Comparison of ENCODE assay signal across 10 cellular contexts in genomic region chr13:46176756-46177155, GRCh38. TPM values are rescaled to one million over a fixed set of nuclear protein-coding genes. Genes with fewer than 3 reads are reported as not detected.
DNase-seq lines count a peak whose midpoint lies in the region; ATAC-seq, FAIRE-seq and TF ChIP-seq lines count a peak whose summit lies in the region.
"Had no signal": no experiment of that assay in that cellular context is flagged by ENCODE, and none has a peak within 500 bp of the region (broad histone marks: within the 10 kb centered on the region; RNA-seq: fewer than 3 reads in every experiment).

No MANE protein-coding gene starts in this region.

- no peak overlapping the region for H2BK120ac ChIP-seq in H1 (replicated peaks; ENCODE audit: low read depth, low read length)

- POLR2A ChIA-PET in CD4-positive, alpha-beta memory T cell (lab: Charles Lee; ENCODE audit: partially characterized antibody), result interaction anchor here (0.7 to 16.8 kb wide), 11 partner anchors 7 to 120 kb away, joined by 3 to 288 read pairs (median 5); partner anchors contain the start of gene LRRC63
- POLR2A ChIA-PET in H1 (lab: Charles Lee; ENCODE audit: partially characterized antibody), result no interaction called here

- no peak for TF ChIP-seq EP300 in H1 (IDR thresholded peaks at IDR 0.05; ENCODE audit: borderline replicate concordance in 1 of 2, low read depth in 2 of 2, low read length in 2 of 2)

- H3K79me2 ChIP-seq in Karpas-422 (ENCODE audit: low read length), result peaks cover 100% of the 10 kb centered on the region
- no peaks in the 10 kb centered on the region for H3K79me2 ChIP-seq in H1 (ENCODE audit: control insufficient read depth in 1 of 2, insufficient read depth in 2 of 2, low read length in 2 of 2)

- H3K4me3 Mint-ChIP-seq in CD4-positive, alpha-beta memory T cell, result peak overlapping the region; percentile 75 to 98 (median 87)

- H2AFZ ChIP-seq in Karpas-422 (ENCODE audit: low read length) (no peak overlapping the region), H1 (ENCODE audit: low read length) (no peak overlapping the region)

- H4K91ac ChIP-seq in H1 (replicated peaks; ENCODE audit: insufficient read length, low read length), result no peak overlapping the region

- no peak for TF ChIP-seq POLR2A in H1 (IDR thresholded peaks at IDR 0.05; ENCODE audit: control extremely low read depth in 1 of 2, low read depth in 2 of 2, low read length in 2 of 2)

- H3K14ac ChIP-seq in H1 (ENCODE audit: insufficient read length), result no peak overlapping the region

- no peak overlapping the region for H4K8ac ChIP-seq in H1 (ENCODE audit: extremely low read depth, insufficient read depth, low read length)

- no peaks in the 10 kb centered on the region for H3K9me3 ChIP-seq in CD4-positive, alpha-beta memory T cell (ENCODE audit: control insufficient read depth in 1 of 2, low read length in 2 of 2)
- H3K9me3 ChIP-seq in Karpas-422 (ENCODE audit: low read length) (no peaks in the 10 kb centered on the region), H1 (ENCODE audit: insufficient read depth in 2 of 2, low read depth in 1 of 2, low read length in 1 of 2) (no peaks in the 10 kb centered on the region)
- H3K9me3 ChIP-seq: tibial artery had no signal

- H3K4me1 Mint-ChIP-seq in CD4-positive, alpha-beta memory T cell, result peaks cover 50 to 85% (median 59%) of the 10 kb centered on the region in 4 donors

- H2BK15ac ChIP-seq in H1 (ENCODE audit: low read length), result no peak overlapping the region

- ATAC-seq in GM21423 (IDR thresholded peaks at IDR 0.05; ENCODE audit: unreplicated experiment), result peak; percentile 49
- ATAC-seq in HG02970 (IDR thresholded peaks at IDR 0.05; ENCODE audit: low FRiP score, unreplicated experiment), result no peak

- H3K4me1 ChIP-seq in CD4-positive, alpha-beta memory T cell (ENCODE audit: insufficient read depth, low read length), result peaks cover 76% of the 10 kb centered on the region
- H3K4me1 ChIP-seq in Karpas-422 (ENCODE audit: low read length), result peaks cover 85% of the 10 kb centered on the region
- H3K4me1 ChIP-seq in H1 (replicated peaks in 1 of 4; ENCODE audit: control insufficient read depth in 3 of 4, insufficient read depth in 4 of 4, low read length in 3 of 4), result no peaks in the 10 kb centered on the region
- H3K4me1 ChIP-seq: tibial artery had no signal

- no peaks in the 10 kb centered on the region for H3K36me3 ChIP-seq in CD4-positive, alpha-beta memory T cell (ENCODE audit: insufficient read depth, low read length)
- peaks cover 52% of the 10 kb centered on the region; the same call in 1 of the 2 replicates for H3K36me3 ChIP-seq in Karpas-422 (ENCODE audit: insufficient read depth, low read length)
- H3K36me3 ChIP-seq in H1 (ENCODE audit: control insufficient read depth in 2 of 4, insufficient read depth in 4 of 4, low read length in 3 of 4), result no peaks in the 10 kb centered on the region
- H3K36me3 ChIP-seq: tibial artery had no signal

- no peak for TF ChIP-seq RAD21 in H1 (IDR thresholded peaks at IDR 0.05 in 1 of 2, conservative IDR thresholded peaks at IDR 0.05 in 1 of 2; ENCODE audit: low read depth in 2 of 2, low read length in 2 of 2)

- no peak for TF ChIP-seq CTCF in H1 (IDR thresholded peaks at IDR 0.05; ENCODE audit: control extremely low read depth in 1 of 3, insufficient read depth in 1 of 3, low read depth in 1 of 3, low read length in 3 of 3)
- TF ChIP-seq CTCF in GM13976 (IDR thresholded peaks at IDR 0.05; ENCODE audit: borderline replicate concordance, control extremely low read depth, extremely low read depth, insufficient read depth, missing control alignments), result no peak

- no peaks in the 10 kb centered on the region for H3K27me3 ChIP-seq in CD4-positive, alpha-beta memory T cell (ENCODE audit: insufficient read depth, low read length)
- H3K27me3 ChIP-seq in Karpas-422 (ENCODE audit: low read length) (no peaks in the 10 kb centered on the region), H1 (replicated peaks in 1 of 4; ENCODE audit: control insufficient read depth in 3 of 4, extremely low read depth in 1 of 4, insufficient read depth in 3 of 4, low read length in 3 of 4) (no peaks in the 10 kb centered on the region)
- H3K27me3 ChIP-seq: tibial artery had no signal

- no peaks in the 10 kb centered on the region for H3K23me2 ChIP-seq in H1 (ENCODE audit: low read depth, low read length)

- peak overlapping the region; percentile 14 to 94 for H3K4me3 ChIP-seq in CD4-positive, alpha-beta memory T cell (ENCODE audit: low read length in 2 of 2)
- peak overlapping the region; percentile 54 for H3K4me3 ChIP-seq in Karpas-422 (ENCODE audit: low read length)
- H3K4me3 ChIP-seq in H1 (ENCODE audit: extremely low read depth in 1 of 4, insufficient read depth in 2 of 4, low read depth in 3 of 4, low read length in 4 of 4), result no peak overlapping the region
- H3K4me3 ChIP-seq: tibial artery had no signal

- FAIRE-seq in H1 (lab: Jason Lieb, UNC), result peak; percentile 19

- no peak overlapping the region for H3K18ac ChIP-seq in H1 (ENCODE audit: extremely low read depth, low read length)

- H2BK5ac ChIP-seq in H1 (ENCODE audit: low read depth, low read length), result no peak overlapping the region

- H3K27ac Mint-ChIP-seq in CD4-positive, alpha-beta memory T cell, result peak overlapping the region; percentile 89 to 99 (median 90)

- no peaks in the 10 kb centered on the region for H3K27me3 Mint-ChIP-seq in CD4-positive, alpha-beta memory T cell

- H2BK12ac ChIP-seq in H1 (ENCODE audit: low read depth, low read length), result no peak overlapping the region

- CTCF ChIA-PET in CD4-positive, alpha-beta memory T cell (lab: Charles Lee; ENCODE audit: partially characterized antibody), result interaction anchor here (1.5 to 10.8 kb wide), 8 partner anchors 9 to 119 kb away, joined by 4 to 188 read pairs (median 5); partner anchors contain the start of gene LRRC63
- CTCF ChIA-PET in H1 (lab: Charles Lee; ENCODE audit: partially characterized antibody), result interaction anchor here (0.9 to 1.2 kb wide), 2 partner anchors 17 to 38 kb away, joined by 3 to 5 read pairs; no protein-coding TSS in a partner anchor

- H3K9ac ChIP-seq in Karpas-422 (ENCODE audit: low read length), result peak overlapping the region; percentile 51
- no peak overlapping the region for H3K9ac ChIP-seq in H1 (replicated peaks in 1 of 4; ENCODE audit: extremely low read depth in 1 of 4, low read depth in 3 of 4, low read length in 3 of 4)

- H2AK5ac ChIP-seq in H1 (ENCODE audit: low read depth, low read length), result no peak overlapping the region

- intact Hi-C loops in CD4-positive, alpha-beta memory T cell (cut with micrococcal nuclease), result loop anchor here (10.0 kb wide), 1 partner anchor 842 kb away; no protein-coding TSS in a partner anchor

- H3K9me2 ChIP-seq in Karpas-422 (replicated peaks; ENCODE audit: insufficient read depth, low read length), result no peaks in the 10 kb centered on the region

- H3K4me2 ChIP-seq in Karpas-422 (ENCODE audit: low read depth, low read length, poor library complexity, severe bottlenecking) (peak overlapping the region; percentile 96), H1 (ENCODE audit: insufficient read depth in 1 of 2, low read depth in 2 of 2, low read length in 2 of 2) (no peak overlapping the region)

- DNase-seq in CD4-positive, alpha-beta memory T cell, result peak in 2 of 5 donors; percentile 29 to 50
- DNase-seq in Karpas-422, result peak; percentile 80
- no peak for DNase-seq in H1 (ENCODE audit: low read depth in 1 of 2, low spot score in 2 of 2)
- DNase-seq in NCI-H2227 treated with DMSO at 0.1 percent for 48 hours (lab: John Stamatoyannopoulos, UW), result no peak
- no peak for DNase-seq in GM13976 (ENCODE audit: low spot score)
- DNase-seq in hepatic stellate cell (ENCODE audit: low spot score), result no peak
- DNase-seq: left cardiac atrium had no signal

- no peak overlapping the region for H3K23ac ChIP-seq in H1 (ENCODE audit: insufficient read length)

- H3K36me3 Mint-ChIP-seq in CD4-positive, alpha-beta memory T cell, result peaks cover 22 to 59% of the 10 kb centered on the region in 2 donors

- 85% methylated on average over 3 of the region's 3 CpGs; no CpG with 5 or more reads in 1 of the 2 experiments for WGBS in H1 (ENCODE audit: extremely low coverage in 1 of 2, insufficient coverage in 1 of 2, insufficient read length in 1 of 2, insufficient replicate concordance in 2 of 2, low coverage in 1 of 2, low lambda C conversion rate in 2 of 2, missing lambda C conversion rate in 1 of 2), 2 experiments

- H4K20me1 ChIP-seq in Karpas-422 (ENCODE audit: insufficient read depth, low read depth, low read length) (peaks cover 72% of the 10 kb centered on the region), H1 (replicated peaks in 1 of 2; ENCODE audit: control insufficient read depth in 1 of 2, insufficient read depth in 2 of 2, low read length in 2 of 2) (no peaks in the 10 kb centered on the region)

- in situ Hi-C loops in GM13976 (cut with MboI; ENCODE audit: low sequenced_read_pairs, unreplicated experiment), result no loop called here

- no peak overlapping the region for H4K5ac ChIP-seq in H1 (ENCODE audit: insufficient read length, low read depth, low read length)

- H3K56ac ChIP-seq in H1 (replicated peaks; ENCODE audit: insufficient read length, low read depth, low read length), result no peak overlapping the region

- H3K4ac ChIP-seq in H1 (replicated peaks; ENCODE audit: insufficient read length, low read depth, low read length), result no peak overlapping the region

- peak overlapping the region; percentile 74 for H3K27ac ChIP-seq in CD4-positive, alpha-beta memory T cell (ENCODE audit: low read depth, low read length)
- H3K27ac ChIP-seq in Karpas-422 (ENCODE audit: low read length), result peak overlapping the region; percentile 99
- no peak overlapping the region for H3K27ac ChIP-seq in H1 (ENCODE audit: low read depth, low read length)
- H3K27ac ChIP-seq: tibial artery had no signal

- no peaks in the 10 kb centered on the region for H3K79me1 ChIP-seq in H1 (ENCODE audit: low read depth, low read length)

- no peaks in the 10 kb centered on the region for H3K9me3 Mint-ChIP-seq in CD4-positive, alpha-beta memory T cell

- H2BK20ac ChIP-seq in H1 (ENCODE audit: low read length), result no peak overlapping the region

RNA-seq across cellular contexts. Expression of gene LCP1, which starts 5.2 kb away (rescaled TPM):
- total RNA-seq in CD4-positive, alpha-beta memory T cell, result 100 to 1,000 TPM; 466 to 497 TPM
- polyA plus RNA-seq in CD4-positive, alpha-beta memory T cell, result 1,000 to 10,000 TPM; 1,169 to 1,658 TPM
- total RNA-seq in Karpas-422 (2014; rRNA removed; shearing (Covaris generic); ENCODE audit: low replicate concordance), result 352 and 415 TPM in 2 replicates
- 4.3 TPM in 2 replicates for total RNA-seq in H1 (2021; fragmentation: NEBNext Ultra II Directional; extraction: Animal tissue kit (Norgen Biotek cat#: 25700))
- polyA plus RNA-seq in H1 (2011; rRNA removed), result 0.35 and 0.65 TPM in 2 replicates
- polyA plus RNA-seq in H1 (2011; cell fraction: cytosol; rRNA removed), result 0.75 TPM
- polyA plus RNA-seq in H1 (2011; cell fraction: nucleus; rRNA removed), result 0.91 TPM
- 1.0 to 1.9 TPM (median 1.3 TPM) in 4 replicates for polyA plus RNA-seq in H1 (2012, experiment 1 of 2)
- polyA plus RNA-seq in H1 (2012, experiment 2 of 2), result 0.20 TPM
- polyA plus RNA-seq in H1 (2013, experiment 1 of 2), result 6.5 TPM
- 6.1 TPM for polyA plus RNA-seq in H1 (2013, experiment 2 of 2)
- 1.1 and 1.4 TPM in 2 replicates for polyA minus RNA-seq in H1 (2011; rRNA and poly(A)+ RNA removed)
- polyA minus RNA-seq in H1 (2011; cell fraction: cytosol; rRNA and poly(A)+ RNA removed), result 2.1 TPM
- 1.00 TPM for polyA minus RNA-seq in H1 (2011; cell fraction: nucleus; rRNA and poly(A)+ RNA removed)

RNA-seq across cellular contexts. Expression of gene LRRC63, which starts 35.0 kb away (rescaled TPM):
- total RNA-seq in CD4-positive, alpha-beta memory T cell, result under 1 TPM; 0.49 to 0.75 TPM
- under 1 TPM; 0.41 to 0.57 TPM for polyA plus RNA-seq in CD4-positive, alpha-beta memory T cell
- total RNA-seq in Karpas-422 (2014; rRNA removed; shearing (Covaris generic); ENCODE audit: low replicate concordance), result not detected in 2 replicates
- not detected in 2 replicates for total RNA-seq in H1 (2021; fragmentation: NEBNext Ultra II Directional; extraction: Animal tissue kit (Norgen Biotek cat#: 25700))
- not detected in 2 replicates for polyA plus RNA-seq in H1 (2011; rRNA removed)
- not detected for polyA plus RNA-seq in H1 (2011; cell fraction: cytosol; rRNA removed)
- polyA plus RNA-seq in H1 (2011; cell fraction: nucleus; rRNA removed), result 0.04 TPM
- polyA plus RNA-seq in H1 (2012, experiment 1 of 2), result not detected in 4 replicates
- polyA plus RNA-seq in H1 (2012, experiment 2 of 2), result not detected
- polyA plus RNA-seq in H1 (2013, experiment 1 of 2), result 0.04 TPM
- polyA plus RNA-seq in H1 (2013, experiment 2 of 2), result 0.02 TPM
- polyA minus RNA-seq in H1 (2011; rRNA and poly(A)+ RNA removed), result not detected in 2 replicates
- not detected for polyA minus RNA-seq in H1 (2011; cell fraction: cytosol; rRNA and poly(A)+ RNA removed)
- polyA minus RNA-seq in H1 (2011; cell fraction: nucleus; rRNA and poly(A)+ RNA removed), result not detected

Comparison
In these comparisons a context has a peak if more than half of its experiments do, and no peak if none do; other contexts are left out.
1. H3K4me3 ChIP-seq: peak in CD4-positive, alpha-beta memory T cell (2 of 2) and Karpas-422 (single experiment); none in H1 (0 of 4).
2. RNA of gene LCP1, which starts 5.2 kb away (total RNA-seq): 466 to 497 TPM in CD4-positive, alpha-beta memory T cell and 352 to 415 TPM in Karpas-422; 4.3 TPM in H1; every median in the first group is over 10 times any median in the second.